ENCODE assay signal across 26 cellular contexts in genomic region chr6:142507065-142507464, GRCh38.
"Had no signal": no experiment of that assay in that cellular context is flagged by ENCODE, and none has a peak within 500 bp of the region (broad histone marks: within the 10 kb centered on the region; RNA-seq: fewer than 3 reads in every experiment).

No MANE protein-coding gene starts in this region.

- H3K27ac Mint-ChIP-seq: activated CD4-positive, alpha-beta memory T cell treated with anti-CD3 and anti-CD28 coated beads for 36 hours; activated CD4-positive, alpha-beta T cell treated with anti-CD3 and anti-CD28 coated beads, Interleukin-2, amount 10 ng/mL, durations not matched to agents 7 days and 5 days; activated naive CD4-positive, alpha-beta T cell treated with anti-CD3 and anti-CD28 coated beads, Interleukin-2, amount 50 U/mL, for 72 hours; activated naive CD8-positive, alpha-beta T cell treated with anti-CD3 and anti-CD28 coated beads, Interleukin-2, amount 50 U/mL, for 24 hours; T-cell had no signal

- H3K27me3 ChIP-seq: ascending aorta, body of pancreas had no signal

- DNase-seq: activated CD4-positive, alpha-beta memory T cell treated with anti-CD3 and anti-CD28 coated beads for 36 hours; activated CD4-positive, alpha-beta T cell treated with anti-CD3 and anti-CD28 coated beads, Interleukin-2, amount 10 ng/mL, durations not matched to agents 7 days and 5 days; activated CD4-positive, CD25-positive, alpha-beta regulatory T cell; activated CD8-positive, alpha-beta memory T cell treated with anti-CD3 and anti-CD28 coated beads for 24 hours; activated effector memory CD4-positive, alpha-beta T cell treated with anti-CD3 and anti-CD28 coated beads, Interleukin-2, amount 50 U/mL, for 16 hours; activated naive CD4-positive, alpha-beta T cell treated with Interleukin-2 at 50 U/mL for 16 hours; activated naive CD8-positive, alpha-beta T cell treated with anti-CD3 and anti-CD28 coated beads, Interleukin-2, amount 50 U/mL, for 24 hours; activated T-cell treated with anti-CD3 and anti-CD28 coated beads, Interleukin-2, amount 50 U/mL, for 4 hours; amniotic stem cell; body of pancreas; central memory CD4-positive, alpha-beta T cell; NCI-H1092; NCI-H1417; NCI-H2029; NCI-H2107; NCI-H2171 treated with DMSO at 0.1 percent for 48 hours; NCI-H510A treated with DMSO at 0.1 percent for 48 hours; PC-9; SHP77 treated with DMSO at 0.1 percent for 48 hours; T-cell; T-helper 2 cell; T1000 had no signal

- ATAC-seq: activated naive CD4-positive, alpha-beta T cell treated with anti-CD3 and anti-CD28 coated beads, Interleukin-2, amount 50 U/mL, for 72 hours; activated naive CD8-positive, alpha-beta T cell treated with anti-CD3 and anti-CD28 coated beads, Interleukin-2, amount 50 U/mL, for 24 hours; activated T-cell treated with anti-CD3 and anti-CD28 coated beads, Interleukin-2, amount 50 U/mL, for 4 hours; body of pancreas; T-cell had no signal

- H3K4me1 ChIP-seq: ascending aorta, body of pancreas had no signal

- H3K4me1 Mint-ChIP-seq: activated CD4-positive, alpha-beta T cell treated with anti-CD3 and anti-CD28 coated beads, Interleukin-2, amount 10 ng/mL, durations not matched to agents 7 days and 5 days; activated naive CD8-positive, alpha-beta T cell treated with anti-CD3 and anti-CD28 coated beads, Interleukin-2, amount 50 U/mL, for 24 hours; T-cell had no signal

- H3K36me3 Mint-ChIP-seq: T-cell had no signal

- H3K4me3 ChIP-seq: ascending aorta, body of pancreas, PC-9, SK-N-MC had no signal

- H3K4me3 Mint-ChIP-seq: activated CD4-positive, alpha-beta memory T cell treated with anti-CD3 and anti-CD28 coated beads for 36 hours; activated CD4-positive, alpha-beta T cell treated with anti-CD3 and anti-CD28 coated beads, Interleukin-2, amount 10 ng/mL, durations not matched to agents 7 days and 5 days; activated naive CD8-positive, alpha-beta T cell treated with anti-CD3 and anti-CD28 coated beads, Interleukin-2, amount 50 U/mL, for 24 hours; activated T-cell treated with anti-CD3 and anti-CD28 coated beads, Interleukin-2, amount 50 U/mL, for 4 hours; T-cell had no signal

- H3K27ac ChIP-seq: ascending aorta, body of pancreas, KMS-11, PC-9, SK-N-MC had no signal

- H3K36me3 ChIP-seq: ascending aorta had no signal
